Comparison of ENCODE assay signal across 28 cellular contexts in the genomic region with DNA sequence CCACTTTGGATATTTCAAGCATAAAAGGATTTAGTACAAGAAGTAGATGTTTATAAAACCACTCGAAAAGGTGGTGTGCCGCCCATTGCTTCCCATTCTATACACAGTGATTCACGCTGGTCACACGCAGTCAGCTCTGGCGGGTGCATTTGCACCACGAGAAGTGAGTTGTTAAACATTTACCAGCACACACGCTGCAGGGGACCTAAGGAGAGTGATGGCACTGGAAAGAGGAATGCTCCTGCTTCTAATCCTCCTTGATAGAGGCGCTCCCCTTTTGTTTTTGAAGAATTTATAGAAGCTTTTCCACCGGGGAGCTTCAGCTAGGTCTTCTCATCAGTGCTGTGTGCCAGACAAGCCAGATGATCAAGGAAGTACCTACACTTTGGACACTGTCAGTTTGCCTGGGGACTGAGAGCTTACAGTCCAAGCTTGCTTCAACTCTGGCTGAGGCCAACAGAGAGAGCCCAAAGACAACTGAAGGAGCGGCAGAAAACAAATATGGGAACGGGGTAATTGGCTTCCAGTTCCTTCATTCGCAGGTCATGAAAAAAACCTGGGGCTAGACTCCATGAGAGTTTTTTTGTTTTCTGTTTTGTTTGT. TPM values are rescaled to one million over a fixed set of nuclear protein-coding genes. Genes with fewer than 3 reads are reported as not detected.
DNase-seq lines count a peak whose midpoint lies in the region; ATAC-seq and TF ChIP-seq lines count a peak whose summit lies in the region.
"Had no signal": no experiment of that assay in that cellular context is flagged by ENCODE, and none has a peak within 500 bp of the region (broad histone marks: within the 10 kb centered on the region; RNA-seq: fewer than 3 reads in every experiment).

No MANE protein-coding gene starts in this region.

- intact Hi-C loops in activated CD8-positive, alpha-beta T cell treated with anti-CD3 and anti-CD28 coated beads for 36 hours (cut with micrococcal nuclease): no loop called here

- no peaks in the 10 kb centered on the region for H4K20me1 ChIP-seq in osteoblast (ENCODE audit: insufficient read depth, low read length)
- H4K20me1 ChIP-seq: BLaER1 treated with 17β-estradiol and CSF1 and Interleukin-3, amounts not matched to agents 10 nM and 100 nM had no signal

- H3K4me2 ChIP-seq in osteoblast (ENCODE audit: insufficient read depth, low read length): peak overlapping the region; percentile 40

- H3K79me2 ChIP-seq in osteoblast (ENCODE audit: insufficient read depth, low read length): no peaks in the 10 kb centered on the region

- H3K27me3 Mint-ChIP-seq in activated CD8-positive, alpha-beta T cell treated with anti-CD3 and anti-CD28 coated beads for 36 hours: peaks cover 11% of the 10 kb centered on the region

- in situ Hi-C loops in ACHN (cut with HindIII; ENCODE audit: low pct_ligation_motif_present, low pct_unique_long_range_greater_than_20kb, low sequenced_read_pairs): no loop called here

- peak; percentile 94 for DNase-seq in ACHN
- peak; percentile 67 for DNase-seq in LoVo (ENCODE audit: low spot score)
- no peak for DNase-seq in osteoblast (ENCODE audit: insufficient read length, low spot score, missing footprints)
- no peak for DNase-seq in GM03348 (ENCODE audit: low spot score)
- no peak for DNase-seq in activated CD8-positive, alpha-beta T cell treated with anti-CD3 and anti-CD28 coated beads for 36 hours
- DNase-seq: activated B cell treated with CpG ODN at 0.5 μM for 24 hours; activated naive CD4-positive, alpha-beta T cell treated with Interleukin-2 at 50 U/mL for 16 hours; activated T-cell treated with anti-CD3 and anti-CD28 coated beads, Interleukin-2, amount 50 U/mL, for 24 hours; amygdala; caudate nucleus; DMS 273 treated with DMSO at 0.1 percent for 48 hours; dorsolateral prefrontal cortex; foreskin fibroblast; GF-D8; hypothalamus; left ventricle myocardium inferior; NCI-H1092 treated with DMSO at 0.1 percent for 48 hours; NCI-H510A; retina; T-helper 9 cell had no signal

- CTCF ChIA-PET in activated CD8-positive, alpha-beta T cell treated with anti-CD3 and anti-CD28 coated beads for 36 hours (lab: Charles Lee): interaction anchor here (1.0 to 1.7 kb wide), 4 partner anchors 12 to 126 kb away, joined by 3 to 8 read pairs (median 4); no protein-coding TSS in a partner anchor

- POLR2A ChIA-PET in activated CD8-positive, alpha-beta T cell treated with anti-CD3 and anti-CD28 coated beads for 36 hours (lab: Charles Lee): interaction anchor here (1.3 kb wide), 1 partner anchor 85 kb away, joined by 3 read pairs; no protein-coding TSS in a partner anchor

- H3K9me3 ChIP-seq in osteoblast (ENCODE audit: low read depth, low read length): no peaks in the 10 kb centered on the region
- H3K9me3 ChIP-seq: BLaER1 treated with 17β-estradiol and CSF1 and Interleukin-3, amounts not matched to agents 10 nM and 100 nM; left ventricle myocardium inferior; neutrophil had no signal

- H3K4me3 ChIP-seq in osteoblast (ENCODE audit: insufficient read depth, low read length): no peak overlapping the region
- H3K4me3 ChIP-seq: BLaER1 treated with 17β-estradiol and CSF1 and Interleukin-3, amounts not matched to agents 10 nM and 100 nM; dorsolateral prefrontal cortex; left ventricle myocardium inferior had no signal

- no peaks in the 10 kb centered on the region for H3K36me3 Mint-ChIP-seq in activated CD8-positive, alpha-beta T cell treated with anti-CD3 and anti-CD28 coated beads for 36 hours (ENCODE audit: low read depth)

- no peaks in the 10 kb centered on the region for H3K36me3 ChIP-seq in osteoblast (ENCODE audit: insufficient read depth, low read length)
- H3K36me3 ChIP-seq: BLaER1 treated with 17β-estradiol and CSF1 and Interleukin-3, amounts not matched to agents 10 nM and 100 nM; left ventricle myocardium inferior; neutrophil had no signal

- H2AFZ ChIP-seq in osteoblast (ENCODE audit: low read length): no peak overlapping the region

- no peak overlapping the region for H3K4me3 Mint-ChIP-seq in activated CD8-positive, alpha-beta T cell treated with anti-CD3 and anti-CD28 coated beads for 36 hours
- H3K4me3 Mint-ChIP-seq: activated B cell treated with CpG ODN at 0.5 μM for 24 hours; activated T-cell treated with anti-CD3 and anti-CD28 coated beads, Interleukin-2, amount 50 U/mL, for 24 hours had no signal

- H3K27ac ChIP-seq in layer of hippocampus (ENCODE audit: low read depth, low read length) (peak overlapping the region; percentile 5), osteoblast (ENCODE audit: low read depth, low read length) (no peak overlapping the region)
- H3K27ac ChIP-seq: BLaER1 treated with 17β-estradiol and CSF1 and Interleukin-3, amounts not matched to agents 10 nM and 100 nM; left ventricle myocardium inferior; neutrophil had no signal

- peaks cover 14% of the 10 kb centered on the region for H3K4me1 ChIP-seq in osteoblast (ENCODE audit: insufficient read depth, low read length)

- no peaks in the 10 kb centered on the region for H3K9me3 Mint-ChIP-seq in activated CD8-positive, alpha-beta T cell treated with anti-CD3 and anti-CD28 coated beads for 36 hours
- H3K9me3 Mint-ChIP-seq: activated B cell treated with CpG ODN at 0.5 μM for 24 hours; activated T-cell treated with anti-CD3 and anti-CD28 coated beads, Interleukin-2, amount 50 U/mL, for 24 hours had no signal

- H3K27me3 ChIP-seq in layer of hippocampus (ENCODE audit: control insufficient read depth, insufficient read depth, low read length) (no peaks in the 10 kb centered on the region), osteoblast (ENCODE audit: insufficient read depth, low read length) (peaks cover 23% of the 10 kb centered on the region)
- H3K27me3 ChIP-seq: BLaER1 treated with 17β-estradiol and CSF1 and Interleukin-3, amounts not matched to agents 10 nM and 100 nM; dorsolateral prefrontal cortex had no signal

- TF ChIP-seq CTCF in osteoblast (IDR thresholded peaks at IDR 0.05; ENCODE audit: extremely low read depth, low read depth, low read length): no peak
- TF ChIP-seq CTCF in activated CD8-positive, alpha-beta T cell treated with anti-CD3 and anti-CD28 coated beads for 36 hours (IDR thresholded peaks at IDR 0.05): no peak

- peaks cover 2% of the 10 kb centered on the region for H3K4me1 Mint-ChIP-seq in activated CD8-positive, alpha-beta T cell treated with anti-CD3 and anti-CD28 coated beads for 36 hours (ENCODE audit: low read depth)

- ATAC-seq in HG02970 (IDR thresholded peaks at IDR 0.05; ENCODE audit: low FRiP score, unreplicated experiment) (no peak), HG03565 (IDR thresholded peaks at IDR 0.05; ENCODE audit: unreplicated experiment) (no peak)
- ATAC-seq in activated CD8-positive, alpha-beta T cell treated with anti-CD3 and anti-CD28 coated beads for 36 hours: no peak

- no peak overlapping the region for H3K27ac Mint-ChIP-seq in activated CD8-positive, alpha-beta T cell treated with anti-CD3 and anti-CD28 coated beads for 36 hours
- H3K27ac Mint-ChIP-seq: activated B cell treated with CpG ODN at 0.5 μM for 24 hours; activated T-cell treated with anti-CD3 and anti-CD28 coated beads, Interleukin-2, amount 50 U/mL, for 24 hours had no signal

RNA-seq across cellular contexts. Expression of a gene that starts 31.2 kb away (rescaled TPM):
- total RNA-seq in osteoblast: not detected in 2 replicates
- total RNA-seq in activated CD8-positive, alpha-beta T cell treated with anti-CD3 and anti-CD28 coated beads for 36 hours: not detected
- total RNA-seq: activated B cell treated with CpG ODN at 0.5 μM for 24 hours, dorsolateral prefrontal cortex, LHCN-M2, mononuclear cell, RPMI7951 had no signal

RNA-seq across cellular contexts. Expression of a gene that starts 58.0 kb away (rescaled TPM):
- total RNA-seq in osteoblast: not detected in 2 replicates
- not detected for total RNA-seq in activated CD8-positive, alpha-beta T cell treated with anti-CD3 and anti-CD28 coated beads for 36 hours
- total RNA-seq: activated B cell treated with CpG ODN at 0.5 μM for 24 hours, left ventricle myocardium inferior, LHCN-M2, mononuclear cell, RPMI7951 had no signal

Comparison
In these comparisons a context has a peak if more than half of its experiments do, and no peak if none do; other contexts are left out.
1. DNase-seq: peak in ACHN (single experiment) and LoVo (single experiment); none in osteoblast (single experiment), GM03348 (single experiment) and activated CD8-positive, alpha-beta T cell treated with anti-CD3 and anti-CD28 coated beads for 36 hours (single experiment).